In the genomic region with DNA sequence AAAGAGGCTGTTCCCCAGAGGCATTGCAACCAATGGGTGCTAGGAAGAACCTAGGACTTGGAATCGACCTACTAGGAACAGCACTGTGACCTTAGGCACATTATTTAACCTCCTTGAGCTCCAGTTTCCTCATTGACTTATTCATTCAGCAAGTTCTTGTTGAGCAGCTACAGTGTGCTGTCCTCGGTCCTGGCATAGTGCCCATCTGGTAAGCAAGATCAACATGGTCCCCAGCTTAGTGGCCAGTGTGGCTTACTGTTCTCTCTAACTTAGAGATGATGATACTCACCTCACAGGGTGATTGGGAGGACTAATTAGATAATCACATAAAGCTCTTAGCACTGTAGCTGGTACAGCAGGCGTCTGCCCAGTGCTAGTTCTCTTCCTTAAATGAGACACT, we compare ENCODE assay signal across 16 cellular contexts. TPM values are rescaled to one million over a fixed set of nuclear protein-coding genes. Genes with fewer than 3 reads are reported as not detected.
"Had no signal": no experiment of that assay in that cellular context is flagged by ENCODE, and none has a peak within 500 bp of the region (broad histone marks: within the 10 kb centered on the region; RNA-seq: fewer than 3 reads in every experiment).

No MANE protein-coding gene starts in this region.

- H3K4me1 ChIP-seq: right atrium auricular region had no signal

- H3K27me3 ChIP-seq: brain microvascular endothelial cell, right atrium auricular region had no signal

- H3K27ac ChIP-seq: brain microvascular endothelial cell, right atrium auricular region had no signal

- DNase-seq: activated CD4-positive, alpha-beta memory T cell treated with anti-CD3 and anti-CD28 coated beads, Interleukin-2, amount 10 ng/mL, durations not matched to agents 7 days and 5 days; activated gamma-delta T cell treated with Interleukin-2 at 50 U/mL for 16 hours; activated naive CD8-positive, alpha-beta T cell treated with anti-CD3 and anti-CD28 coated beads for 36 hours; activated T-cell treated with anti-CD3 and anti-CD28 coated beads, Interleukin-2, amount 50 U/mL, for 72 hours; brain microvascular endothelial cell; cerebellar nuclear complex; immature natural killer cell; midbrain; substantia nigra; trophoblast cell had no signal

- H3K36me3 ChIP-seq: brain microvascular endothelial cell, right atrium auricular region had no signal

- H3K9me3 ChIP-seq: right atrium auricular region had no signal

- H3K4me3 ChIP-seq: lung, right atrium auricular region, smooth muscle cell had no signal

- ATAC-seq: activated T-cell treated with anti-CD3 and anti-CD28 coated beads, Interleukin-2, amount 50 U/mL, for 72 hours; stimulated activated effector memory CD8-positive, alpha-beta T cell treated with anti-CD3 and anti-CD28 coated beads, Interleukin-12 subunit alpha, Interleukin-12 subunit beta, amount 100 ng/mL, for 72 hours had no signal

RNA-seq across cellular contexts. Expression of a gene that starts 8.2 kb away (rescaled TPM):
- total RNA-seq: activated CD4-positive, alpha-beta memory T cell treated with anti-CD3 and anti-CD28 coated beads, Interleukin-2, amount 10 ng/mL, durations not matched to agents 7 days and 5 days; T-helper 1 cell treated with Interleukin-12 subunit alpha and Interleukin-12 subunit beta and Interleukin-4 antibody, amounts not matched to agents 30 ng/mL and 1 ng/mL, for 36 hours had no signal

RNA-seq across cellular contexts. Expression of a gene that starts 28.2 kb away (rescaled TPM):
- total RNA-seq: activated naive CD8-positive, alpha-beta T cell treated with anti-CD3 and anti-CD28 coated beads for 36 hours; glomerular endothelial cell; smooth muscle cell had no signal
